Comparison of ENCODE assay signal across 1 cellular context in the genomic region with DNA sequence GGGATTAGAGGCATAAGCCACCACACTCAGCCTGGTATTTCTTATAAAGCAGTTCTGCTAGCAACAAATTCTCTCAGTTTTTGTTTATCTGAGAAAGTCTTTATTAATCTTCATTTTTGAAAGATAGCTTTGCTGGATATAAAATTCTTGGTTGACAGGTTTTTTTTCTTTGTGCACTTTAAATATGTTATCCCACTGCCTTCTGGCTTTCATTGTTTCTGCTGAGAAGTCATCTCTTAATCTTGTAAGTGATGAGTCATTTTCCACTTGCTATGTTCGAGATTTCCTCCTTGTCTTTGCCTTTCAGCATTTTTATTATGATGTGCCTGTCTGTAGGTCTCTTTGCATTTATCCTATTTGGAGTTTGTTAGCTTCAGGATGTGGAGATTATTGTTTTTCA.
A peak's percentile ranks its signal among the peaks of the same experiment; 100 is the strongest.
TF ChIP-seq lines count a peak whose summit lies in the region.

No MANE protein-coding gene starts in this region.

TF ChIP-seq in HEK293, 187 proteins besides CTCF, POLR2A, EP300 and RAD21 (continued from another document and continues in another):
- TF ChIP-seq ZNF585B (tag by site-specific recombination; IDR thresholded peaks at IDR 0.05), result no peak
- no peak for TF ChIP-seq ZNF530 (tag by site-specific recombination; IDR thresholded peaks at IDR 0.05; ENCODE audit: low read depth)
- peak; percentile 76; the same call in 1 of the 2 replicates for TF ChIP-seq ZNF155 (tag by site-specific recombination; IDR thresholded peaks at IDR 0.05)
- TF ChIP-seq ZNF768 (tag by site-specific recombination; IDR thresholded peaks at IDR 0.05), result no peak
- TF ChIP-seq, protein P1, sequence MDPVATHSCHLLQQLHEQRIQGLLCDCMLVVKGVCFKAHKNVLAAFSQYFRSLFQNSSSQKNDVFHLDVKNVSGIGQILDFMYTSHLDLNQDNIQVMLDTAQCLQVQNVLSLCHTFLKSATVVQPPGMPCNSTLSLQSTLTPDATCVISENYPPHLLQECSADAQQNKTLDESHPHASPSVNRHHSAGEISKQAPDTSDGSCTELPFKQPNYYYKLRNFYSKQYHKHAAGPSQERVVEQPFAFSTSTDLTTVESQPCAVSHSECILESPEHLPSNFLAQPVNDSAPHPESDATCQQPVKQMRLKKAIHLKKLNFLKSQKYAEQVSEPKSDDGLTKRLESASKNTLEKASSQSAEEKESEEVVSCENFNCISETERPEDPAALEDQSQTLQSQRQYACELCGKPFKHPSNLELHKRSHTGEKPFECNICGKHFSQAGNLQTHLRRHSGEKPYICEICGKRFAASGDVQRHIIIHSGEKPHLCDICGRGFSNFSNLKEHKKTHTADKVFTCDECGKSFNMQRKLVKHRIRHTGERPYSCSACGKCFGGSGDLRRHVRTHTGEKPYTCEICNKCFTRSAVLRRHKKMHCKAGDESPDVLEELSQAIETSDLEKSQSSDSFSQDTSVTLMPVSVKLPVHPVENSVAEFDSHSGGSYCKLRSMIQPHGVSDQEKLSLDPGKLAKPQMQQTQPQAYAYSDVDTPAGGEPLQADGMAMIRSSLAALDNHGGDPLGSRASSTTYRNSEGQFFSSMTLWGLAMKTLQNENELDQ (tag by site-specific recombination; IDR thresholded peaks at IDR 0.05; ENCODE audit: low read depth), result no peak
- TF ChIP-seq, protein P2, sequence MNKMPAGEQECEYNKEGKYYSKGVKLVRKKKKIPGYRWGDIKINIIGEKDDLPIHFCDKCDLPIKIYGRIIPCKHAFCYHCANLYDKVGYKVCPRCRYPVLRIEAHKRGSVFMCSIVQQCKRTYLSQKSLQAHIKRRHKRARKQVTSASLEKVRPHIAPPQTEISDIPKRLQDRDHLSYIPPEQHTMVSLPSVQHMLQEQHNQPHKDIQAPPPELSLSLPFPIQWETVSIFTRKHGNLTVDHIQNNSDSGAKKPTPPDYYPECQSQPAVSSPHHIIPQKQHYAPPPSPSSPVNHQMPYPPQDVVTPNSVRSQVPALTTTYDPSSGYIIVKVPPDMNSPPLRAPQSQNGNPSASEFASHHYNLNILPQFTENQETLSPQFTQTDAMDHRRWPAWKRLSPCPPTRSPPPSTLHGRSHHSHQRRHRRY (tag by site-specific recombination; IDR thresholded peaks at IDR 0.05), result no peak
- TF ChIP-seq ZSCAN16 (tag by site-specific recombination; IDR thresholded peaks at IDR 0.05), result no peak
- no peak for TF ChIP-seq ZNF621 (tag by site-specific recombination; IDR thresholded peaks at IDR 0.05)
- TF ChIP-seq ZNF366 (tag by site-specific recombination; conservative IDR thresholded peaks at IDR 0.05), result no peak
- TF ChIP-seq, protein P3, sequence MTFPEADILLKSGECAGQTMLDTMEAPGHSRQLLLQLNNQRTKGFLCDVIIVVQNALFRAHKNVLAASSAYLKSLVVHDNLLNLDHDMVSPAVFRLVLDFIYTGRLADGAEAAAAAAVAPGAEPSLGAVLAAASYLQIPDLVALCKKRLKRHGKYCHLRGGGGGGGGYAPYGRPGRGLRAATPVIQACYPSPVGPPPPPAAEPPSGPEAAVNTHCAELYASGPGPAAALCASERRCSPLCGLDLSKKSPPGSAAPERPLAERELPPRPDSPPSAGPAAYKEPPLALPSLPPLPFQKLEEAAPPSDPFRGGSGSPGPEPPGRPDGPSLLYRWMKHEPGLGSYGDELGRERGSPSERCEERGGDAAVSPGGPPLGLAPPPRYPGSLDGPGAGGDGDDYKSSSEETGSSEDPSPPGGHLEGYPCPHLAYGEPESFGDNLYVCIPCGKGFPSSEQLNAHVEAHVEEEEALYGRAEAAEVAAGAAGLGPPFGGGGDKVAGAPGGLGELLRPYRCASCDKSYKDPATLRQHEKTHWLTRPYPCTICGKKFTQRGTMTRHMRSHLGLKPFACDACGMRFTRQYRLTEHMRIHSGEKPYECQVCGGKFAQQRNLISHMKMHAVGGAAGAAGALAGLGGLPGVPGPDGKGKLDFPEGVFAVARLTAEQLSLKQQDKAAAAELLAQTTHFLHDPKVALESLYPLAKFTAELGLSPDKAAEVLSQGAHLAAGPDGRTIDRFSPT (tag by site-specific recombination; IDR thresholded peaks at IDR 0.05), result no peak
- no peak for TF ChIP-seq ZNF426 (tag by site-specific recombination; IDR thresholded peaks at IDR 0.05)
- no peak for TF ChIP-seq ZNF639 (tag by site-specific recombination; IDR thresholded peaks at IDR 0.05)
- TF ChIP-seq ZNF423 (tag by site-specific recombination; IDR thresholded peaks at IDR 0.05), result no peak
- TF ChIP-seq ZNF792 (tag by site-specific recombination; IDR thresholded peaks at IDR 0.05), result no peak
- TF ChIP-seq SCRT1 (tag by site-specific recombination; IDR thresholded peaks at IDR 0.05; ENCODE audit: borderline replicate concordance), result no peak
- 0 out of 2 replicates have a peak, but pooled peaks have one; percentile 68 for TF ChIP-seq ZNF114 (tag by site-specific recombination; IDR thresholded peaks at IDR 0.05)
- no peak for TF ChIP-seq ZNF140 (tag by site-specific recombination; IDR thresholded peaks at IDR 0.05)
- no peak for TF ChIP-seq ZNF266 (tag by site-specific recombination; IDR thresholded peaks at IDR 0.05; ENCODE audit: low read depth)
- TF ChIP-seq, protein P4, sequence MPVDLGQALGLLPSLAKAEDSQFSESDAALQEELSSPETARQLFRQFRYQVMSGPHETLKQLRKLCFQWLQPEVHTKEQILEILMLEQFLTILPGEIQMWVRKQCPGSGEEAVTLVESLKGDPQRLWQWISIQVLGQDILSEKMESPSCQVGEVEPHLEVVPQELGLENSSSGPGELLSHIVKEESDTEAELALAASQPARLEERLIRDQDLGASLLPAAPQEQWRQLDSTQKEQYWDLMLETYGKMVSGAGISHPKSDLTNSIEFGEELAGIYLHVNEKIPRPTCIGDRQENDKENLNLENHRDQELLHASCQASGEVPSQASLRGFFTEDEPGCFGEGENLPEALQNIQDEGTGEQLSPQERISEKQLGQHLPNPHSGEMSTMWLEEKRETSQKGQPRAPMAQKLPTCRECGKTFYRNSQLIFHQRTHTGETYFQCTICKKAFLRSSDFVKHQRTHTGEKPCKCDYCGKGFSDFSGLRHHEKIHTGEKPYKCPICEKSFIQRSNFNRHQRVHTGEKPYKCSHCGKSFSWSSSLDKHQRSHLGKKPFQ (tag by site-specific recombination; IDR thresholded peaks at IDR 0.05), result no peak
- no peak for TF ChIP-seq SP2 (tag by site-specific recombination; IDR thresholded peaks at IDR 0.05)
- no peak for TF ChIP-seq OSR2 (tag by site-specific recombination; IDR thresholded peaks at IDR 0.05)
- TF ChIP-seq ZNF658 (tag by site-specific recombination; IDR thresholded peaks at IDR 0.05), result no peak
- no peak for TF ChIP-seq ZBTB21 (tag by site-specific recombination; IDR thresholded peaks at IDR 0.05)
- no peak for TF ChIP-seq IKZF3 (tag by site-specific recombination; IDR thresholded peaks at IDR 0.05)
- TF ChIP-seq ZNF148 (tag by site-specific recombination; IDR thresholded peaks at IDR 0.05; ENCODE audit: borderline replicate concordance), result 0 out of 2 replicates have a peak, but pooled peaks have one; percentile 23
- TF ChIP-seq ZNF23 (tag by site-specific recombination; IDR thresholded peaks at IDR 0.05; ENCODE audit: borderline replicate concordance), result no peak
- TF ChIP-seq, protein P5, sequence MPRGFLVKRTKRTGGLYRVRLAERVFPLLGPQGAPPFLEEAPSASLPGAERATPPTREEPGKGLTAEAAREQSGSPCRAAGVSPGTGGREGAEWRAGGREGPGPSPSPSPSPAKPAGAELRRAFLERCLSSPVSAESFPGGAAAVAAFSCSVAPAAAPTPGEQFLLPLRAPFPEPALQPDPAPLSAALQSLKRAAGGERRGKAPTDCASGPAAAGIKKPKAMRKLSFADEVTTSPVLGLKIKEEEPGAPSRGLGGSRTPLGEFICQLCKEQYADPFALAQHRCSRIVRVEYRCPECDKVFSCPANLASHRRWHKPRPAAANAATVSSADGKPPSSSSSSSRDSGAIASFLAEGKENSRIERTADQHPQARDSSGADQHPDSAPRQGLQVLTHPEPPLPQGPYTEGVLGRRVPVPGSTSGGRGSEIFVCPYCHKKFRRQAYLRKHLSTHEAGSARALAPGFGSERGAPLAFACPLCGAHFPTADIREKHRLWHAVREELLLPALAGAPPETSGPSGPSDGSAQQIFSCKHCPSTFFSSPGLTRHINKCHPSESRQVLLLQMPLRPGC (tag by site-specific recombination; IDR thresholded peaks at IDR 0.05), result no peak
- peak; percentile 66; the same call in 1 of the 2 replicates for TF ChIP-seq ZNF362 (tag by site-specific recombination; IDR thresholded peaks at IDR 0.05)
- TF ChIP-seq, protein P6, sequence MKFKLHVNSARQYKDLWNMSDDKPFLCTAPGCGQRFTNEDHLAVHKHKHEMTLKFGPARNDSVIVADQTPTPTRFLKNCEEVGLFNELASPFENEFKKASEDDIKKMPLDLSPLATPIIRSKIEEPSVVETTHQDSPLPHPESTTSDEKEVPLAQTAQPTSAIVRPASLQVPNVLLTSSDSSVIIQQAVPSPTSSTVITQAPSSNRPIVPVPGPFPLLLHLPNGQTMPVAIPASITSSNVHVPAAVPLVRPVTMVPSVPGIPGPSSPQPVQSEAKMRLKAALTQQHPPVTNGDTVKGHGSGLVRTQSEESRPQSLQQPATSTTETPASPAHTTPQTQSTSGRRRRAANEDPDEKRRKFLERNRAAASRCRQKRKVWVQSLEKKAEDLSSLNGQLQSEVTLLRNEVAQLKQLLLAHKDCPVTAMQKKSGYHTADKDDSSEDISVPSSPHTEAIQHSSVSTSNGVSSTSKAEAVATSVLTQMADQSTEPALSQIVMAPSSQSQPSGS (tag by site-specific recombination; IDR thresholded peaks at IDR 0.05; ENCODE audit: low read depth), result no peak
- no peak for TF ChIP-seq ZNF707 (tag by site-specific recombination; IDR thresholded peaks at IDR 0.05)
- no peak for TF ChIP-seq GLIS2 (tag by site-specific recombination; IDR thresholded peaks at IDR 0.05)
- TF ChIP-seq ZNF37A (tag by site-specific recombination; IDR thresholded peaks at IDR 0.05), result no peak
- no peak for TF ChIP-seq HOXC10 (CRISPR knock-in tag; IDR thresholded peaks at IDR 0.05)
- TF ChIP-seq ZNF555 (tag by site-specific recombination; conservative IDR thresholded peaks at IDR 0.05), result 0 out of 2 replicates have a peak, but pooled peaks have one; percentile 8
- no peak for TF ChIP-seq ZNF292 (tag by site-specific recombination; IDR thresholded peaks at IDR 0.05; ENCODE audit: borderline replicate concordance, low read depth)
- TF ChIP-seq, protein P7, sequence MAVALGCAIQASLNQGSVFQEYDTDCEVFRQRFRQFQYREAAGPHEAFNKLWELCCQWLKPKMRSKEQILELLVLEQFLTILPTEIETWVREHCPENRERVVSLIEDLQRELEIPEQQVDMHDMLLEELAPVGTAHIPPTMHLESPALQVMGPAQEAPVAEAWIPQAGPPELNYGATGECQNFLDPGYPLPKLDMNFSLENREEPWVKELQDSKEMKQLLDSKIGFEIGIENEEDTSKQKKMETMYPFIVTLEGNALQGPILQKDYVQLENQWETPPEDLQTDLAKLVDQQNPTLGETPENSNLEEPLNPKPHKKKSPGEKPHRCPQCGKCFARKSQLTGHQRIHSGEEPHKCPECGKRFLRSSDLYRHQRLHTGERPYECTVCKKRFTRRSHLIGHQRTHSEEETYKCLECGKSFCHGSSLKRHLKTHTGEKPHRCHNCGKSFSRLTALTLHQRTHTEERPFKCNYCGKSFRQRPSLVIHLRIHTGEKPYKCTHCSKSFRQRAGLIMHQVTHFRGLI (tag by site-specific recombination; IDR thresholded peaks at IDR 0.05), result no peak
- no peak for TF ChIP-seq MZF1 (tag by site-specific recombination; IDR thresholded peaks at IDR 0.05; ENCODE audit: borderline replicate concordance)
- no peak for TF ChIP-seq ZNF2 (tag by site-specific recombination; IDR thresholded peaks at IDR 0.05)
- no peak for TF ChIP-seq ZFP37 (tag by site-specific recombination; IDR thresholded peaks at IDR 0.05)
- TF ChIP-seq ZNF626 (tag by site-specific recombination; IDR thresholded peaks at IDR 0.05), result peak; percentile 98
- TF ChIP-seq KLF9 (tag by site-specific recombination; IDR thresholded peaks at IDR 0.05; ENCODE audit: low read depth), result no peak
- no peak for TF ChIP-seq SCRT2 (tag by site-specific recombination; IDR thresholded peaks at IDR 0.05)
- TF ChIP-seq ZFP3 (tag by site-specific recombination; IDR thresholded peaks at IDR 0.05; ENCODE audit: low read depth), result no peak
- no peak for TF ChIP-seq ZSCAN23 (tag by site-specific recombination; IDR thresholded peaks at IDR 0.05)
- TF ChIP-seq ZNF843 (tag by site-specific recombination; IDR thresholded peaks at IDR 0.05), result no peak
